7 cellular contexts compared by ENCODE assay signal in the genomic region with DNA sequence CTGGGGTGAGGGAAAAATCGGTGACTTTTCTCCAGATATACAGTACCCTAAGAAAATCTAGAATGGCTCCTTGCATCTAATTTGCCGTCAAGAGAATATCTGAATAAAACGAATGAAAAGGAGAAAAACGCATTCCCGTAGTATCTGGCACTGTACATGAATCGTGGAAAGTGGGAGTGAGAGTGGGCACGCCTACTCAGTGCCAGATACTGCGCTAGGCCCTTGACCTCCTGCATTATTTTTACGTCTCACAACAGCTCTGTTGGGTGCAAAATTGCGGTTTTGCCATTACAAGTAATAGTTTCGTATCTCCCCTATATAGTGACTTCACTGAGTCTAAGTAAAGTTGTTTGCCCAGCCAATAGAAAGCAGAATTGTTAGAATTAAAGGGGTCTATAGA. TPM values are rescaled to one million over a fixed set of nuclear protein-coding genes. Genes with fewer than 3 reads are reported as not detected.
DNase-seq lines count a peak whose midpoint lies in the region; ATAC-seq and TF ChIP-seq lines count a peak whose summit lies in the region.

No MANE protein-coding gene starts in this region.

- peak overlapping the region; percentile 36 for H3K4me3 ChIP-seq in astrocyte of the cerebellum (ENCODE audit: low read depth, low read length)

- in situ Hi-C loops in astrocyte of the cerebellum (cut with HindIII; ENCODE audit: low sequenced_read_pairs): no loop called here

- H3K9me3 Mint-ChIP-seq in natural killer cell: no peaks in the 10 kb centered on the region

- no peaks in the 10 kb centered on the region for H3K27me3 Mint-ChIP-seq in natural killer cell (ENCODE audit: low read depth in 2 of 2)

- peaks cover 16 to 32% of the 10 kb centered on the region in 2 donors for H3K4me1 Mint-ChIP-seq in natural killer cell

- no peaks in the 10 kb centered on the region for H3K36me3 Mint-ChIP-seq in natural killer cell

- peak overlapping the region in 1 of 2 donors; percentile 82 for H3K27ac Mint-ChIP-seq in natural killer cell

- H3K4me3 Mint-ChIP-seq in natural killer cell: peak overlapping the region; percentile 90

- ATAC-seq in GM19023 (IDR thresholded peaks at IDR 0.05; ENCODE audit: unreplicated experiment): peak; percentile 27
- ATAC-seq in HG02943 (IDR thresholded peaks at IDR 0.05; ENCODE audit: low read depth, unreplicated experiment): peak; percentile 37
- peak; percentile 47 to 75 (median 55) for ATAC-seq in natural killer cell

- intact Hi-C loops in natural killer cell (cut with micrococcal nuclease): loop anchor here (2.0 kb wide), 1 partner anchor 14 kb away; no protein-coding TSS in a partner anchor

- TF ChIP-seq CTCF in astrocyte of the cerebellum (IDR thresholded peaks at IDR 0.05; ENCODE audit: low read depth, low read length, missing control alignments): no peak
- no peak for TF ChIP-seq CTCF in natural killer cell (IDR thresholded peaks at IDR 0.05)

- no peak for DNase-seq in astrocyte of the cerebellum (ENCODE audit: low read depth)
- no peak for DNase-seq in natural killer cell
- DNase-seq in UCSD-AML1 (lab: John Stamatoyannopoulos, UW; ENCODE audit: unreplicated experiment): no peak
- DNase-seq in SIG-M5 treated with dmso at 0.1 percent for 504 hours (lab: John Stamatoyannopoulos, UW; ENCODE audit: unreplicated experiment): no peak
- no peak for DNase-seq in NCI-H2107 treated with DMSO at 0.1 percent for 48 hours (lab: John Stamatoyannopoulos, UW; ENCODE audit: unreplicated experiment)

RNA-seq across cellular contexts. Expression of a gene that starts 1.3 kb away (rescaled TPM):
- total RNA-seq in natural killer cell: 10 to 100 TPM in 2 of 3 donors, 1 to 10 TPM in 1; 7.9 to 20.6 (median 12.3) TPM

RNA-seq across cellular contexts. Expression of a gene that starts 48.9 kb away (rescaled TPM):
- under 1 TPM in 2 of 3 donors, not detected in 1; 0.05 TPM for total RNA-seq in natural killer cell
